13 cellular contexts compared by ENCODE assay signal in the genomic region with DNA sequence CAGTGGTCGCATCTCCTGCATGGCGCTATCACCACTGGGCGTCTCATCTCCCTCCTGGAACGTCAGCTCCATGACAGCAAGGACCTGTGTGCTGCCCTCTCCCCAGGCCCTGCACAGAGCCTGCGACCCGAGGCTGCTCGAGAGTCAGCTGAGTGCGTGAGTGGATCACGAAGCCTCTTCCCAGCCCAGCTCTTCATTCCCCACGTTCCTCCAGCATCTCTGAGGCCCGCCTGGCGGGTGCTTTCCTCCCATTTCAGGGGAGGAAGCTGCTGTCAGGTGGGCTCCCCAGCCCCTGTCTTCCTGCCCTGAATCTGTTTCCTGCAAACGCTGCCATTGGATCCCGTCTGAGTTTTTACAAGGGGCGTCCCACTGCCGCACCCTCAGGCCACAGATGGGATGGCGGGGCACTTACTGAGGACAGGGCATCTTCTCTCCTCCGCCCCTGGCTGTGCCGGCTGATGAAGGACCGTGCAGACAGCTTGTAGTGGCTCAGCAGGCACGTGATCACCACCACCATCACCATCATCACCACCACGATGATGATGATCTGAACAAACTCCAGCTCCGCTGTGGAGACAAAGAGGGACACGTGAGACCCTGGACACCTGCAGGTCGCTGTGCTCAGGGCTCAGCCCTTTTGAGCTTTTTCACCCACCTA. TPM values are rescaled to one million over a fixed set of nuclear protein-coding genes. Genes with fewer than 3 reads are reported as not detected.
DNase-seq lines count a peak whose midpoint lies in the region; ATAC-seq and TF ChIP-seq lines count a peak whose summit lies in the region.
"Had no signal": no experiment of that assay in that cellular context is flagged by ENCODE, and none has a peak within 500 bp of the region (broad histone marks: within the 10 kb centered on the region; RNA-seq: fewer than 3 reads in every experiment).

No MANE protein-coding gene starts in this region.

- TF ChIP-seq POLR2A in suprapubic skin (IDR thresholded peaks at IDR 0.05): no peak

- H2BK15ac ChIP-seq in mesenchymal stem cell (ENCODE audit: low read depth, poor library complexity, severe bottlenecking): no peak overlapping the region

- H3K9me3 ChIP-seq in suprapubic skin: no peaks in the 10 kb centered on the region
- no peaks in the 10 kb centered on the region for H3K9me3 ChIP-seq in mesenchymal stem cell (ENCODE audit: control insufficient read depth, low read length)
- H3K9me3 ChIP-seq: SJCRH30 had no signal

- no peak overlapping the region for H3K4me2 ChIP-seq in mesenchymal stem cell (ENCODE audit: low read length, poor library complexity, severe bottlenecking)

- WGBS in suprapubic skin: 88% methylated on average over 25 of the region's 25 CpGs
- WGBS in mesenchymal stem cell: 90% methylated on average over 25 of the region's 25 CpGs

- H3K4me1 Mint-ChIP-seq in activated CD4-positive, alpha-beta T cell treated with anti-CD3 and anti-CD28 coated beads, Interleukin-2, amount 10 ng/mL, durations not matched to agents 7 days and 5 days: peaks cover 20% of the 10 kb centered on the region
- H3K4me1 Mint-ChIP-seq in activated CD8-positive, alpha-beta memory T cell treated with anti-CD3 and anti-CD28 coated beads, Interleukin-2, amount 10 ng/mL, durations not matched to agents 7 days and 5 days: peaks cover 13% of the 10 kb centered on the region

- no peaks in the 10 kb centered on the region for H3K27me3 Mint-ChIP-seq in activated CD4-positive, alpha-beta T cell treated with anti-CD3 and anti-CD28 coated beads, Interleukin-2, amount 10 ng/mL, durations not matched to agents 7 days and 5 days
- H3K27me3 Mint-ChIP-seq in activated CD8-positive, alpha-beta memory T cell treated with anti-CD3 and anti-CD28 coated beads, Interleukin-2, amount 10 ng/mL, durations not matched to agents 7 days and 5 days: peaks cover 2% of the 10 kb centered on the region

- H2BK120ac ChIP-seq in mesenchymal stem cell (ENCODE audit: low read depth, low read length): no peak overlapping the region

- CTCF ChIA-PET in activated CD4-positive, alpha-beta T cell treated with anti-CD3 and anti-CD28 coated beads, Interleukin-2, amount 10 ng/mL, durations not matched to agents 7 days and 5 days (lab: Charles Lee): interaction anchor here (1.4 kb wide), 1 partner anchor 21 kb away, joined by 3 read pairs; no protein-coding TSS in a partner anchor
- CTCF ChIA-PET in activated CD8-positive, alpha-beta memory T cell treated with anti-CD3 and anti-CD28 coated beads, Interleukin-2, amount 10 ng/mL, durations not matched to agents 7 days and 5 days (lab: Charles Lee): interaction anchor here (1.0 to 1.4 kb wide), 2 partner anchors 23 to 36 kb away, joined by 3 to 4 read pairs; no protein-coding TSS in a partner anchor

- DNase-seq in activated CD4-positive, alpha-beta T cell treated with anti-CD3 and anti-CD28 coated beads, Interleukin-2, amount 50 U/mL, for 1 hour: peak; percentile 0
- DNase-seq in activated CD4-positive, alpha-beta T cell treated with anti-CD3 and anti-CD28 coated beads, Interleukin-2, amount 10 ng/mL, durations not matched to agents 7 days and 5 days: no peak
- peak; percentile 30 for DNase-seq in activated CD8-positive, alpha-beta memory T cell treated with anti-CD3 and anti-CD28 coated beads, Interleukin-2, amount 10 ng/mL, durations not matched to agents 7 days and 5 days
- peak; percentile 35 for DNase-seq in left lobe of liver (ENCODE audit: low spot score)
- peak; percentile 38 to 51 for DNase-seq in suprapubic skin (ENCODE audit: low spot score in 2 of 2)
- DNase-seq in GOT3 (lab: John Stamatoyannopoulos, UW): no peak
- DNase-seq in mesenchymal stem cell: no peak
- no peak for DNase-seq in activated gamma-delta T cell treated with Interleukin-2 at 50 U/mL for 16 hours
- DNase-seq: kidney glomerular epithelial cell; NCI-H1436 treated with DMSO at 0.1 percent for 48 hours; stimulated activated CD4-positive, alpha-beta T cell treated with anti-CD3 and anti-CD28 coated beads, Interleukin-4, amount 100 ng/mL, for 24 hours had no signal

- H3K4me3 ChIP-seq in suprapubic skin: no peak overlapping the region
- no peak overlapping the region for H3K4me3 ChIP-seq in mesenchymal stem cell (ENCODE audit: insufficient read depth in 1 of 2, low read depth in 1 of 2, low read length in 2 of 2)
- H3K4me3 ChIP-seq: SJCRH30 had no signal

- peaks cover 2% of the 10 kb centered on the region for H3K36me3 Mint-ChIP-seq in activated CD4-positive, alpha-beta T cell treated with anti-CD3 and anti-CD28 coated beads, Interleukin-2, amount 10 ng/mL, durations not matched to agents 7 days and 5 days (ENCODE audit: low read depth)
- no peaks in the 10 kb centered on the region for H3K36me3 Mint-ChIP-seq in activated CD8-positive, alpha-beta memory T cell treated with anti-CD3 and anti-CD28 coated beads, Interleukin-2, amount 10 ng/mL, durations not matched to agents 7 days and 5 days

- POLR2A ChIA-PET in activated CD4-positive, alpha-beta T cell treated with anti-CD3 and anti-CD28 coated beads, Interleukin-2, amount 10 ng/mL, durations not matched to agents 7 days and 5 days (lab: Charles Lee): interaction anchor here (0.6 kb wide), 1 partner anchor 1602 kb away, joined by 5 read pairs; no protein-coding TSS in a partner anchor

- peaks cover 35% of the 10 kb centered on the region for H3K79me1 ChIP-seq in mesenchymal stem cell (replicated peaks; ENCODE audit: low read length, poor library complexity, severe bottlenecking)

- no peak for TF ChIP-seq EP300 in suprapubic skin (IDR thresholded peaks at IDR 0.05)

- no peak overlapping the region for H3K4ac ChIP-seq in mesenchymal stem cell (ENCODE audit: low read depth in 1 of 2, low read length in 2 of 2)

- H3K9ac ChIP-seq in mesenchymal stem cell (ENCODE audit: low read length): no peak overlapping the region

- no peak for ATAC-seq in activated CD8-positive, alpha-beta memory T cell treated with anti-CD3 and anti-CD28 coated beads, Interleukin-2, amount 10 ng/mL, durations not matched to agents 7 days and 5 days
- ATAC-seq in left lobe of liver: no peak

- no peak overlapping the region for H2AFZ ChIP-seq in mesenchymal stem cell (ENCODE audit: low read depth, low read length)

- H3K18ac ChIP-seq in mesenchymal stem cell (ENCODE audit: low read depth in 1 of 2, low read length in 2 of 2): no peak overlapping the region

- H4K8ac ChIP-seq in mesenchymal stem cell (ENCODE audit: low read length): no peak overlapping the region

- H3K4me1 ChIP-seq in suprapubic skin: peaks cover 33% of the 10 kb centered on the region
- peaks cover 4% of the 10 kb centered on the region for H3K4me1 ChIP-seq in mesenchymal stem cell (ENCODE audit: control insufficient read depth, insufficient read depth, low read depth, low read length)
- H3K4me1 ChIP-seq: SJCRH30 had no signal

- H2BK12ac ChIP-seq in mesenchymal stem cell (ENCODE audit: low read length in 2 of 2): no peak overlapping the region

- no peak overlapping the region for H3K14ac ChIP-seq in mesenchymal stem cell (ENCODE audit: low read length in 2 of 2)

- H2AK5ac ChIP-seq in mesenchymal stem cell (ENCODE audit: low read length, severe bottlenecking): no peak overlapping the region

- H3K9me3 Mint-ChIP-seq in activated CD4-positive, alpha-beta T cell treated with anti-CD3 and anti-CD28 coated beads, Interleukin-2, amount 10 ng/mL, durations not matched to agents 7 days and 5 days: peaks cover 5% of the 10 kb centered on the region
- peaks cover 3% of the 10 kb centered on the region for H3K9me3 Mint-ChIP-seq in activated CD8-positive, alpha-beta memory T cell treated with anti-CD3 and anti-CD28 coated beads, Interleukin-2, amount 10 ng/mL, durations not matched to agents 7 days and 5 days (ENCODE audit: low read depth)

- no peak overlapping the region for H3K27ac ChIP-seq in suprapubic skin
- no peak overlapping the region for H3K27ac ChIP-seq in mesenchymal stem cell (ENCODE audit: low read length, poor library complexity, severe bottlenecking)
- H3K27ac ChIP-seq: SJCRH30 had no signal

- no peak overlapping the region for H3K23ac ChIP-seq in mesenchymal stem cell (ENCODE audit: low read length in 2 of 2)

- TF ChIP-seq CTCF in suprapubic skin (IDR thresholded peaks at IDR 0.05): no peak

- no peak overlapping the region for H2BK5ac ChIP-seq in mesenchymal stem cell (ENCODE audit: low read depth, low read length, poor library complexity, severe bottlenecking)

- H3K4me3 Mint-ChIP-seq in activated CD4-positive, alpha-beta T cell treated with anti-CD3 and anti-CD28 coated beads, Interleukin-2, amount 10 ng/mL, durations not matched to agents 7 days and 5 days: no peak overlapping the region
- no peak overlapping the region for H3K4me3 Mint-ChIP-seq in activated CD8-positive, alpha-beta memory T cell treated with anti-CD3 and anti-CD28 coated beads, Interleukin-2, amount 10 ng/mL, durations not matched to agents 7 days and 5 days

- no peaks in the 10 kb centered on the region for H3K27me3 ChIP-seq in suprapubic skin
- H3K27me3 ChIP-seq in mesenchymal stem cell (ENCODE audit: control insufficient read depth in 1 of 2, insufficient read depth in 1 of 2, low read length in 2 of 2): no peaks in the 10 kb centered on the region
- H3K27me3 ChIP-seq: SJCRH30 had no signal

- no peak overlapping the region for H3K27ac Mint-ChIP-seq in activated CD4-positive, alpha-beta T cell treated with anti-CD3 and anti-CD28 coated beads, Interleukin-2, amount 10 ng/mL, durations not matched to agents 7 days and 5 days
- no peak overlapping the region for H3K27ac Mint-ChIP-seq in activated CD8-positive, alpha-beta memory T cell treated with anti-CD3 and anti-CD28 coated beads, Interleukin-2, amount 10 ng/mL, durations not matched to agents 7 days and 5 days

- H3K36me3 ChIP-seq in suprapubic skin (peaks cover 31% of the 10 kb centered on the region), mesenchymal stem cell (ENCODE audit: control insufficient read depth in 1 of 2, insufficient read depth in 2 of 2, low read depth in 1 of 2, low read length in 2 of 2) (peaks cover 0 to 59% of the 10 kb centered on the region in 2 experiments)

- H4K91ac ChIP-seq in mesenchymal stem cell (ENCODE audit: low read length): no peak overlapping the region

RNA-seq across cellular contexts. Expression of a gene that starts 39.0 kb away (rescaled TPM):
- 10 to 100 TPM; 28.3 to 31.4 TPM for total RNA-seq in activated CD4-positive, alpha-beta T cell treated with anti-CD3 and anti-CD28 coated beads, Interleukin-2, amount 10 ng/mL, durations not matched to agents 7 days and 5 days
- 10 to 100 TPM; 22.9 to 56.8 TPM for total RNA-seq in activated CD8-positive, alpha-beta memory T cell treated with anti-CD3 and anti-CD28 coated beads, Interleukin-2, amount 10 ng/mL, durations not matched to agents 7 days and 5 days
- total RNA-seq in left lobe of liver: 0.08 TPM
- total RNA-seq in suprapubic skin: under 1 TPM in 1 of 4 donors, not detected in 3; 0.80 TPM
- polyA plus RNA-seq in mesenchymal stem cell (2013, experiment 1 of 2): not detected
- polyA plus RNA-seq in mesenchymal stem cell (2013, experiment 2 of 2): not detected
- total RNA-seq: fibroblast of villous mesenchyme had no signal

RNA-seq across cellular contexts. Expression of a gene that starts 50.6 kb away (rescaled TPM):
- 1 to 10 TPM in 1 of 2 experiments, under 1 TPM in 1; 0.72 to 1.1 TPM for total RNA-seq in activated CD4-positive, alpha-beta T cell treated with anti-CD3 and anti-CD28 coated beads, Interleukin-2, amount 10 ng/mL, durations not matched to agents 7 days and 5 days
- total RNA-seq in activated CD8-positive, alpha-beta memory T cell treated with anti-CD3 and anti-CD28 coated beads, Interleukin-2, amount 10 ng/mL, durations not matched to agents 7 days and 5 days: 1 to 10 TPM in 1 of 2 experiments, under 1 TPM in 1; 0.20 to 1.2 TPM
- total RNA-seq in left lobe of liver (5.2 TPM), suprapubic skin (10 to 100 TPM in 3 of 4 donors, 1 to 10 TPM in 1; 9.5 to 20.4 (median 16.2) TPM)
- 6.5 TPM for polyA plus RNA-seq in mesenchymal stem cell (2013, experiment 1 of 2)
- 5.8 TPM for polyA plus RNA-seq in mesenchymal stem cell (2013, experiment 2 of 2)

Comparison
In these comparisons a context has a peak if more than half of its experiments do, and no peak if none do; other contexts are left out.
1. DNase-seq: peak in activated CD4-positive, alpha-beta T cell treated with anti-CD3 and anti-CD28 coated beads, Interleukin-2, amount 50 U/mL, for 1 hour (single experiment), activated CD8-positive, alpha-beta memory T cell treated with anti-CD3 and anti-CD28 coated beads, Interleukin-2, amount 10 ng/mL, durations not matched to agents 7 days and 5 days (single experiment), left lobe of liver (single experiment) and suprapubic skin (2 of 2); none in activated CD4-positive, alpha-beta T cell treated with anti-CD3 and anti-CD28 coated beads, Interleukin-2, amount 10 ng/mL, durations not matched to agents 7 days and 5 days (single experiment), GOT3 (single experiment), mesenchymal stem cell (single experiment) and activated gamma-delta T cell treated with Interleukin-2 at 50 U/mL for 16 hours (single experiment).
2. RNA of a gene that starts 39.0 kb away (total RNA-seq): 22.9 to 56.8 TPM in activated CD8-positive, alpha-beta memory T cell treated with anti-CD3 and anti-CD28 coated beads, Interleukin-2, amount 10 ng/mL, durations not matched to agents 7 days and 5 days and 28.3 to 31.4 TPM in activated CD4-positive, alpha-beta T cell treated with anti-CD3 and anti-CD28 coated beads, Interleukin-2, amount 10 ng/mL, durations not matched to agents 7 days and 5 days; 0.80 TPM in suprapubic skin and 0.08 TPM in left lobe of liver (single experiment); every median in the first group is over 10 times any median in the second.